ENCODE assay signal across 2 cellular contexts in the genomic region with DNA sequence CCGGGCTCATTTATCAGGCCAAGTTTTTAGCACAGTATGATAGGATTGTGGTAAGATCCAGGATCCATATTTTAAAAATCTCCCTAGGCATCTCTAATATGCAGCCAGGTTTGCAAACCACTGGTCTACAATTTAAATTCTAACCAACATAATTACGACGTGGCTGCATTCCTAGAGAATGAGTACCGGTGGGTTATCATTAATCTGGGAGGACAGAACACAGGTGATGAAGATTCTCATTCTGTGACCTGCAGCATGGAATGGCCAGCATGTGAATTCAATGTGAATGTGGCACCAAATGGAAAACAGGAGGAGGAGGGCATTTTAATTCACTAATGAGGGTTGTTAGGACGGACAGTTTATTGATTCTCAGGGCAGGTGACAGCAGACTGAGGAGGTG.
TF ChIP-seq lines count a peak whose summit lies in the region.

No MANE protein-coding gene starts in this region.

TF ChIP-seq in SK-N-SH, 30 proteins besides CTCF, POLR2A, EP300 and RAD21:
- TF ChIP-seq FOXJ3 (CRISPR knock-in tag; IDR thresholded peaks at IDR 0.05) (no peak), GATA2 (CRISPR knock-in tag; IDR thresholded peaks at IDR 0.05) (no peak), NRF1 (IDR thresholded peaks at IDR 0.05; ENCODE audit: low read depth, low read length) (no peak), FOXM1 (IDR thresholded peaks at IDR 0.05; ENCODE audit: low read depth) (no peak), TCF12 (IDR thresholded peaks at IDR 0.05) (0 out of 2 replicates have a peak, but pooled peaks have one; percentile 10), EZH2phosphoT487 (IDR thresholded peaks at IDR 0.05; ENCODE audit: borderline replicate concordance, low read depth) (no peak)
- TF ChIP-seq, protein P1, sequence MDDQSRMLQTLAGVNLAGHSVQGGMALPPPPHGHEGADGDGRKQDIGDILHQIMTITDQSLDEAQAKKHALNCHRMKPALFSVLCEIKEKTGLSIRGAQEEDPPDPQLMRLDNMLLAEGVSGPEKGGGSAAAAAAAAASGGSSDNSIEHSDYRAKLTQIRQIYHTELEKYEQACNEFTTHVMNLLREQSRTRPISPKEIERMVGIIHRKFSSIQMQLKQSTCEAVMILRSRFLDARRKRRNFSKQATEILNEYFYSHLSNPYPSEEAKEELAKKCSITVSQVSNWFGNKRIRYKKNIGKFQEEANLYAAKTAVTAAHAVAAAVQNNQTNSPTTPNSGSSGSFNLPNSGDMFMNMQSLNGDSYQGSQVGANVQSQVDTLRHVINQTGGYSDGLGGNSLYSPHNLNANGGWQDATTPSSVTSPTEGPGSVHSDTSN (IDR thresholded peaks at IDR 0.05): no peak

TF ChIP-seq in H1, 55 proteins besides CTCF, POLR2A, EP300 and RAD21:
- TF ChIP-seq JUN (IDR thresholded peaks at IDR 0.05; ENCODE audit: low read depth, low read length) (no peak), RNF2 (IDR thresholded peaks at IDR 0.05; ENCODE audit: borderline replicate concordance, low read depth, low read length, missing control alignments, poor library complexity, severe bottlenecking) (no peak), TEAD4 (IDR thresholded peaks at IDR 0.05; ENCODE audit: low read depth, low read length) (no peak), CREB1 (IDR thresholded peaks at IDR 0.05) (no peak), ZNF274 (IDR thresholded peaks at IDR 0.05; ENCODE audit: borderline replicate concordance, extremely low read depth, low read length) (no peak), SAP30 (IDR thresholded peaks at IDR 0.05; ENCODE audit: insufficient read depth, insufficient replicate concordance, low read length) (no peak), ASH2L (IDR thresholded peaks at IDR 0.05; ENCODE audit: low read length) (no peak)
